1 cellular context compared by ENCODE assay signal in the genomic region with DNA sequence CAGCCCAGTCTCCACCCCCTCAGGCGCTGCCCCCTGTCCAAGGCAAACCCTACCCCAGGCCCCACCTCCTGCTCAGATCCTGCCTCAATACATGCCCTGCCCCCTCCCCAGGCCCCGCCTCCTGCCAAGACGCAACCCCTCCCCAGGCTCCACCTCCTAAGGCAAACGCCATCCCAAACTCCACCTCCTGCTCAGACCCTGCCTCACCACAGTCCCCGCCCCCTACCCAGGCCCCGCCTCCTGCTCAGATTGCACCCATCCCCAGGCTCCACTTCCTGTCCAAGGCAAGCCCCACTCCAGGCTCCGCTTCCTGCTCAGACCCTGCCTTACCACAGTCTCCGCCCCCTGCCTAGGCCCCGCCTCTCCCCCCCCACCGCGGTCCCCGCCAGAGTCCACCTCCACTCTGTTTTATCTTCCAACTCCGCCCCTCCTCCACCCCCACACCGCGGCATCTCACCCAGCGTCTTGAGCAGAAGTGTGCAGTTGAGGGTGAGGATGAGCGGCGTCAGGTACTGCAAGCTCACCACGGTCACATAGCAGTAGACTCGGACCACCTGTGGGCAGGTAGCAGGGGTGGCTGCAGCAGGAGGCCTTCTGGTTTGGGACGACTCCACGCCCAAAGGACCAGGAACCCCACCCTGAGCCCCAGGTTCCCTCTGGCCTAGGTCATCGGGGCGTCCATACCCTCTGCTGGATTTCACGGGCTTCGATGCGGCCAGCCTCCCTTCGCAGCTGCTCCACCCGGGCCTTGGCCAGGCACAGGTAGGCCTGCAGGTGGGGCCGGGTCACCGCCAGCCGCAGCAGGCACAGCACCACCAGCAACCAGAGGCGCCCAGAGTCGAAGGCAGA.
A peak's percentile ranks its signal among the peaks of the same experiment; 100 is the strongest.
TF ChIP-seq lines count a peak whose summit lies in the region.

No MANE protein-coding gene starts in this region.

TF ChIP-seq in K562, 482 proteins besides CTCF, POLR2A, EP300 and RAD21 (continued from another document and continues in another):
- TF ChIP-seq, protein P1, sequence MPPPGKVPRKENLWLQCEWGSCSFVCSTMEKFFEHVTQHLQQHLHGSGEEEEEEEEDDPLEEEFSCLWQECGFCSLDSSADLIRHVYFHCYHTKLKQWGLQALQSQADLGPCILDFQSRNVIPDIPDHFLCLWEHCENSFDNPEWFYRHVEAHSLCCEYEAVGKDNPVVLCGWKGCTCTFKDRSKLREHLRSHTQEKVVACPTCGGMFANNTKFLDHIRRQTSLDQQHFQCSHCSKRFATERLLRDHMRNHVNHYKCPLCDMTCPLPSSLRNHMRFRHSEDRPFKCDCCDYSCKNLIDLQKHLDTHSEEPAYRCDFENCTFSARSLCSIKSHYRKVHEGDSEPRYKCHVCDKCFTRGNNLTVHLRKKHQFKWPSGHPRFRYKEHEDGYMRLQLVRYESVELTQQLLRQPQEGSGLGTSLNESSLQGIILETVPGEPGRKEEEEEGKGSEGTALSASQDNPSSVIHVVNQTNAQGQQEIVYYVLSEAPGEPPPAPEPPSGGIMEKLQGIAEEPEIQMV (tag; conservative IDR thresholded peaks at IDR 0.05; ENCODE audit: low read depth), result no peak
- no peak for TF ChIP-seq MTF1 (CRISPR knock-in tag; IDR thresholded peaks at IDR 0.05; ENCODE audit: borderline replicate concordance)
- TF ChIP-seq, protein P2, sequence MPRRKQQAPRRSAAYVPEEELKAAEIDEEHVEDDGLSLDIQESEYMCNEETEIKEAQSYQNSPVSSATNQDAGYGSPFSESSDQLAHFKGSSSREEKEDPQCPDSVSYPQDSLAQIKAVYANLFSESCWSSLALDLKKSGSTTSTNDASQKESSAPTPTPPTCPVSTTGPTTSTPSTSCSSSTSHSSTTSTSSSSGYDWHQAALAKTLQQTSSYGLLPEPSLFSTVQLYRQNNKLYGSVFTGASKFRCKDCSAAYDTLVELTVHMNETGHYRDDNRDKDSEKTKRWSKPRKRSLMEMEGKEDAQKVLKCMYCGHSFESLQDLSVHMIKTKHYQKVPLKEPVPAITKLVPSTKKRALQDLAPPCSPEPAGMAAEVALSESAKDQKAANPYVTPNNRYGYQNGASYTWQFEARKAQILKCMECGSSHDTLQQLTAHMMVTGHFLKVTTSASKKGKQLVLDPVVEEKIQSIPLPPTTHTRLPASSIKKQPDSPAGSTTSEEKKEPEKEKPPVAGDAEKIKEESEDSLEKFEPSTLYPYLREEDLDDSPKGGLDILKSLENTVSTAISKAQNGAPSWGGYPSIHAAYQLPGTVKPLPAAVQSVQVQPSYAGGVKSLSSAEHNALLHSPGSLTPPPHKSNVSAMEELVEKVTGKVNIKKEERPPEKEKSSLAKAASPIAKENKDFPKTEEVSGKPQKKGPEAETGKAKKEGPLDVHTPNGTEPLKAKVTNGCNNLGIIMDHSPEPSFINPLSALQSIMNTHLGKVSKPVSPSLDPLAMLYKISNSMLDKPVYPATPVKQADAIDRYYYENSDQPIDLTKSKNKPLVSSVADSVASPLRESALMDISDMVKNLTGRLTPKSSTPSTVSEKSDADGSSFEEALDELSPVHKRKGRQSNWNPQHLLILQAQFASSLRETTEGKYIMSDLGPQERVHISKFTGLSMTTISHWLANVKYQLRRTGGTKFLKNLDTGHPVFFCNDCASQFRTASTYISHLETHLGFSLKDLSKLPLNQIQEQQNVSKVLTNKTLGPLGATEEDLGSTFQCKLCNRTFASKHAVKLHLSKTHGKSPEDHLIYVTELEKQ (CRISPR knock-in tag; IDR thresholded peaks at IDR 0.05), result no peak
- peak; percentile 67 for TF ChIP-seq TAF1 (IDR thresholded peaks at IDR 0.05; ENCODE audit: control insufficient read depth, extremely low read depth, insufficient read depth, low read length, severe bottlenecking)
- TF ChIP-seq FOS (IDR thresholded peaks at IDR 0.05; ENCODE audit: extremely low read depth, insufficient read length), result no peak
- TF ChIP-seq, protein P3, sequence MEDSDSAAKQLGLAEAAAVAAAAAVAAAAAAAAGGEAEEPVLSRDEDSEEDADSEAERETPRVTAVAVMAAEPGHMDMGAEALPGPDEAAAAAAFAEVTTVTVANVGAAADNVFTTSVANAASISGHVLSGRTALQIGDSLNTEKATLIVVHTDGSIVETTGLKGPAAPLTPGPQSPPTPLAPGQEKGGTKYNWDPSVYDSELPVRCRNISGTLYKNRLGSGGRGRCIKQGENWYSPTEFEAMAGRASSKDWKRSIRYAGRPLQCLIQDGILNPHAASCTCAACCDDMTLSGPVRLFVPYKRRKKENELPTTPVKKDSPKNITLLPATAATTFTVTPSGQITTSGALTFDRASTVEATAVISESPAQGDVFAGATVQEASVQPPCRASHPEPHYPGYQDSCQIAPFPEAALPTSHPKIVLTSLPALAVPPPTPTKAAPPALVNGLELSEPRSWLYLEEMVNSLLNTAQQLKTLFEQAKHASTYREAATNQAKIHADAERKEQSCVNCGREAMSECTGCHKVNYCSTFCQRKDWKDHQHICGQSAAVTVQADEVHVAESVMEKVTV (CRISPR knock-in tag; IDR thresholded peaks at IDR 0.05), result no peak
- no peak for TF ChIP-seq ZNF584 (CRISPR knock-in tag; IDR thresholded peaks at IDR 0.05; ENCODE audit: low read depth)
- TF ChIP-seq MYNN (IDR thresholded peaks at IDR 0.05), result no peak
- no peak for TF ChIP-seq MYNN (CRISPR knock-in tag; IDR thresholded peaks at IDR 0.05)
- peak; percentile 80 for TF ChIP-seq CTBP1 (IDR thresholded peaks at IDR 0.05; ENCODE audit: borderline replicate concordance)
- TF ChIP-seq, protein P4, sequence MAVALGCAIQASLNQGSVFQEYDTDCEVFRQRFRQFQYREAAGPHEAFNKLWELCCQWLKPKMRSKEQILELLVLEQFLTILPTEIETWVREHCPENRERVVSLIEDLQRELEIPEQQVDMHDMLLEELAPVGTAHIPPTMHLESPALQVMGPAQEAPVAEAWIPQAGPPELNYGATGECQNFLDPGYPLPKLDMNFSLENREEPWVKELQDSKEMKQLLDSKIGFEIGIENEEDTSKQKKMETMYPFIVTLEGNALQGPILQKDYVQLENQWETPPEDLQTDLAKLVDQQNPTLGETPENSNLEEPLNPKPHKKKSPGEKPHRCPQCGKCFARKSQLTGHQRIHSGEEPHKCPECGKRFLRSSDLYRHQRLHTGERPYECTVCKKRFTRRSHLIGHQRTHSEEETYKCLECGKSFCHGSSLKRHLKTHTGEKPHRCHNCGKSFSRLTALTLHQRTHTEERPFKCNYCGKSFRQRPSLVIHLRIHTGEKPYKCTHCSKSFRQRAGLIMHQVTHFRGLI (CRISPR knock-in tag; IDR thresholded peaks at IDR 0.05), result no peak
- no peak for TF ChIP-seq SIN3A (IDR thresholded peaks at IDR 0.05; ENCODE audit: borderline replicate concordance in 2 of 2, control insufficient read depth in 1 of 2, low read depth in 2 of 2, low read length in 2 of 2)
- TF ChIP-seq RFX5 (IDR thresholded peaks at IDR 0.05; ENCODE audit: low read depth, low read length), result no peak
- TF ChIP-seq ADNP (tag; IDR thresholded peaks at IDR 0.05), result no peak
- no peak for TF ChIP-seq XRCC3 (IDR thresholded peaks at IDR 0.05)
- TF ChIP-seq, protein P5, sequence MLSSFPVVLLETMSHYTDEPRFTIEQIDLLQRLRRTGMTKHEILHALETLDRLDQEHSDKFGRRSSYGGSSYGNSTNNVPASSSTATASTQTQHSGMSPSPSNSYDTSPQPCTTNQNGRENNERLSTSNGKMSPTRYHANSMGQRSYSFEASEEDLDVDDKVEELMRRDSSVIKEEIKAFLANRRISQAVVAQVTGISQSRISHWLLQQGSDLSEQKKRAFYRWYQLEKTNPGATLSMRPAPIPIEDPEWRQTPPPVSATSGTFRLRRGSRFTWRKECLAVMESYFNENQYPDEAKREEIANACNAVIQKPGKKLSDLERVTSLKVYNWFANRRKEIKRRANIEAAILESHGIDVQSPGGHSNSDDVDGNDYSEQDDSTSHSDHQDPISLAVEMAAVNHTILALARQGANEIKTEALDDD (IDR thresholded peaks at IDR 0.05), result no peak
- TF ChIP-seq, protein P6, sequence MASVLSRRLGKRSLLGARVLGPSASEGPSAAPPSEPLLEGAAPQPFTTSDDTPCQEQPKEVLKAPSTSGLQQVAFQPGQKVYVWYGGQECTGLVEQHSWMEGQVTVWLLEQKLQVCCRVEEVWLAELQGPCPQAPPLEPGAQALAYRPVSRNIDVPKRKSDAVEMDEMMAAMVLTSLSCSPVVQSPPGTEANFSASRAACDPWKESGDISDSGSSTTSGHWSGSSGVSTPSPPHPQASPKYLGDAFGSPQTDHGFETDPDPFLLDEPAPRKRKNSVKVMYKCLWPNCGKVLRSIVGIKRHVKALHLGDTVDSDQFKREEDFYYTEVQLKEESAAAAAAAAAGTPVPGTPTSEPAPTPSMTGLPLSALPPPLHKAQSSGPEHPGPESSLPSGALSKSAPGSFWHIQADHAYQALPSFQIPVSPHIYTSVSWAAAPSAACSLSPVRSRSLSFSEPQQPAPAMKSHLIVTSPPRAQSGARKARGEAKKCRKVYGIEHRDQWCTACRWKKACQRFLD (CRISPR knock-in tag; IDR thresholded peaks at IDR 0.05), result no peak
- no peak for TF ChIP-seq ZNF347 (CRISPR knock-in tag; IDR thresholded peaks at IDR 0.05; ENCODE audit: low read depth)
- TF ChIP-seq, protein P7, sequence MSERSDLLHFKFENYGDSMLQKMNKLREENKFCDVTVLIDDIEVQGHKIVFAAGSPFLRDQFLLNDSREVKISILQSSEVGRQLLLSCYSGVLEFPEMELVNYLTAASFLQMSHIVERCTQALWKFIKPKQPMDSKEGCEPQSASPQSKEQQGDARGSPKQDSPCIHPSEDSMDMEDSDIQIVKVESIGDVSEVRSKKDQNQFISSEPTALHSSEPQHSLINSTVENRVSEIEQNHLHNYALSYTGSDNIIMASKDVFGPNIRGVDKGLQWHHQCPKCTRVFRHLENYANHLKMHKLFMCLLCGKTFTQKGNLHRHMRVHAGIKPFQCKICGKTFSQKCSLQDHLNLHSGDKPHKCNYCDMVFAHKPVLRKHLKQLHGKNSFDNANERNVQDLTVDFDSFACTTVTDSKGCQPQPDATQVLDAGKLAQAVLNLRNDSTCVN (CRISPR knock-in tag; IDR thresholded peaks at IDR 0.05), result no peak
- TF ChIP-seq, protein P8, sequence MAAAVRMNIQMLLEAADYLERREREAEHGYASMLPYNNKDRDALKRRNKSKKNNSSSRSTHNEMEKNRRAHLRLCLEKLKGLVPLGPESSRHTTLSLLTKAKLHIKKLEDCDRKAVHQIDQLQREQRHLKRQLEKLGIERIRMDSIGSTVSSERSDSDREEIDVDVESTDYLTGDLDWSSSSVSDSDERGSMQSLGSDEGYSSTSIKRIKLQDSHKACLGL (CRISPR knock-in tag; IDR thresholded peaks at IDR 0.05; ENCODE audit: borderline replicate concordance, poor library complexity, severe bottlenecking), result no peak
- TF ChIP-seq, protein P9, sequence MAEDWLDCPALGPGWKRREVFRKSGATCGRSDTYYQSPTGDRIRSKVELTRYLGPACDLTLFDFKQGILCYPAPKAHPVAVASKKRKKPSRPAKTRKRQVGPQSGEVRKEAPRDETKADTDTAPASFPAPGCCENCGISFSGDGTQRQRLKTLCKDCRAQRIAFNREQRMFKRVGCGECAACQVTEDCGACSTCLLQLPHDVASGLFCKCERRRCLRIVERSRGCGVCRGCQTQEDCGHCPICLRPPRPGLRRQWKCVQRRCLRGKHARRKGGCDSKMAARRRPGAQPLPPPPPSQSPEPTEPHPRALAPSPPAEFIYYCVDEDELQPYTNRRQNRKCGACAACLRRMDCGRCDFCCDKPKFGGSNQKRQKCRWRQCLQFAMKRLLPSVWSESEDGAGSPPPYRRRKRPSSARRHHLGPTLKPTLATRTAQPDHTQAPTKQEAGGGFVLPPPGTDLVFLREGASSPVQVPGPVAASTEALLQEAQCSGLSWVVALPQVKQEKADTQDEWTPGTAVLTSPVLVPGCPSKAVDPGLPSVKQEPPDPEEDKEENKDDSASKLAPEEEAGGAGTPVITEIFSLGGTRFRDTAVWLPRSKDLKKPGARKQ (CRISPR knock-in tag; IDR thresholded peaks at IDR 0.05), result no peak
- no peak for TF ChIP-seq JUN (IDR thresholded peaks at IDR 0.05; ENCODE audit: borderline replicate concordance, low read depth, low read length)
- TF ChIP-seq JUN (CRISPR knock-in tag; IDR thresholded peaks at IDR 0.05; ENCODE audit: borderline replicate concordance), result no peak
- TF ChIP-seq PHB (CRISPR knock-in tag; IDR thresholded peaks at IDR 0.05), result no peak
- no peak for TF ChIP-seq ZNF316 (IDR thresholded peaks at IDR 0.05)
- TF ChIP-seq ZNF830 (CRISPR knock-in tag; IDR thresholded peaks at IDR 0.05), result no peak
